ENCODE assay signal across 18 cellular contexts in genomic region chr20:45909336-45909808, GRCh38.
"Had no signal": no experiment of that assay in that cellular context is flagged by ENCODE, and none has a peak within 500 bp of the region (broad histone marks: within the 10 kb centered on the region; RNA-seq: fewer than 3 reads in every experiment).

No MANE protein-coding gene starts in this region.

- H3K79me2 ChIP-seq: parathyroid adenoma had no signal

- H3K27me3 Mint-ChIP-seq: stimulated activated memory B cell treated with anti-CD40 and anti-IgM and Interleukin-4, amounts not matched to agents 10 μg/mL and 1 μg/mL and 100 μg/mL, for 72 hours; type B pancreatic cell had no signal

- H3K4me3 Mint-ChIP-seq: activated naive CD8-positive, alpha-beta T cell; activated T-cell treated with anti-CD3 and anti-CD28 coated beads, Interleukin-2, amount 50 U/mL, for 24 hours; stimulated activated memory B cell treated with anti-CD40 and anti-IgM and Interleukin-4, amounts not matched to agents 10 μg/mL and 1 μg/mL and 100 μg/mL, for 72 hours; T-helper 2 cell treated with Interferon-gamma antibody and Interleukin-4, amounts not matched to agents 5 μg/mL and 100 μg/mL, for 36 hours; type B pancreatic cell had no signal

- H3K4me3 ChIP-seq: skin epidermis had no signal

- H3K9me3 Mint-ChIP-seq: activated T-cell treated with anti-CD3 and anti-CD28 coated beads, Interleukin-2, amount 50 U/mL, for 24 hours; neural crest cell; T-helper 2 cell treated with Interferon-gamma antibody and Interleukin-4, amounts not matched to agents 5 μg/mL and 100 μg/mL, for 36 hours; type B pancreatic cell had no signal

- H3K36me3 Mint-ChIP-seq: activated CD8-positive, alpha-beta memory T cell treated with anti-CD3 and anti-CD28 coated beads, Interleukin-2, amount 10 ng/mL, durations not matched to agents 7 days and 5 days; activated naive CD8-positive, alpha-beta T cell; stimulated activated memory B cell treated with anti-CD40 and anti-IgM and Interleukin-4, amounts not matched to agents 10 μg/mL and 1 μg/mL and 100 μg/mL, for 72 hours had no signal

- H3K27me3 ChIP-seq: breast epithelium, foreskin keratinocyte had no signal

- H3K27ac Mint-ChIP-seq: activated CD8-positive, alpha-beta memory T cell treated with anti-CD3 and anti-CD28 coated beads, Interleukin-2, amount 10 ng/mL, durations not matched to agents 7 days and 5 days; activated naive CD8-positive, alpha-beta T cell; activated T-cell treated with anti-CD3 and anti-CD28 coated beads, Interleukin-2, amount 50 U/mL, for 24 hours; stimulated activated memory B cell treated with anti-CD40 and anti-IgM and Interleukin-4, amounts not matched to agents 10 μg/mL and 1 μg/mL and 100 μg/mL, for 72 hours; T-helper 2 cell treated with Interferon-gamma antibody and Interleukin-4, amounts not matched to agents 5 μg/mL and 100 μg/mL, for 36 hours; type B pancreatic cell had no signal

- H3K36me3 ChIP-seq: breast epithelium had no signal

- H3K9me3 ChIP-seq: breast epithelium had no signal

- H3K4me1 ChIP-seq: breast epithelium had no signal

- H2AFZ ChIP-seq: parathyroid adenoma had no signal

- DNase-seq: activated CD4-positive, alpha-beta T cell treated with anti-CD3 and anti-CD28 coated beads, Interleukin-2, amount 50 U/mL, for 48 hours; activated CD4-positive, CD25-positive, alpha-beta regulatory T cell treated with anti-CD3 and anti-CD28 coated beads, Interleukin-2, amount 50 U/mL, for 72 hours; activated CD8-positive, alpha-beta memory T cell treated with anti-CD3 and anti-CD28 coated beads, Interleukin-2, amount 10 ng/mL, durations not matched to agents 7 days and 5 days; activated gamma-delta T cell; activated T-cell treated with anti-CD3 and anti-CD28 coated beads, Interleukin-2, amount 50 U/mL, for 24 hours; anterior cingulate cortex; foreskin keratinocyte; head of caudate nucleus; left ventricle myocardium superior; mesendoderm had no signal

- H3K27ac ChIP-seq: foreskin keratinocyte, parathyroid adenoma had no signal

- H3K9ac ChIP-seq: parathyroid adenoma had no signal
